9 cellular contexts compared by ENCODE assay signal in genomic region chr16:27161398-27161797, GRCh38.
"Had no signal": no experiment of that assay in that cellular context is flagged by ENCODE, and none has a peak within 500 bp of the region (broad histone marks: within the 10 kb centered on the region; RNA-seq: fewer than 3 reads in every experiment).

No MANE protein-coding gene starts in this region.

- H3K4me1 Mint-ChIP-seq: GM23338, H9 had no signal

- H3K4me3 ChIP-seq: GM23338 had no signal

- FAIRE-seq: H1, H54, HTR-8/SVneo had no signal

- H3K4me3 Mint-ChIP-seq: GM23338, H9, IgD-negative memory B cell had no signal

- DNase-seq: H9, HCEC 1CT, KBM-7 had no signal

- H3K27ac ChIP-seq: KMS-11 had no signal

- ATAC-seq: GM23338 had no signal

- H3K4me2 ChIP-seq: GM23338, KMS-11 had no signal

- H3K36me3 Mint-ChIP-seq: IgD-negative memory B cell had no signal

- H3K27ac Mint-ChIP-seq: GM23338, H9, IgD-negative memory B cell had no signal
